In genomic region chr2:201233192-201234166, GRCh38 we compare ENCODE assay signal across 1 cellular context.
A peak's percentile ranks its signal among the peaks of the same experiment; 100 is the strongest.
TF ChIP-seq lines count a peak whose summit lies in the region.

No MANE protein-coding gene starts in this region.

TF ChIP-seq in K562, 482 proteins besides CTCF, POLR2A, EP300 and RAD21 (continued from another document and continues in another):
- TF ChIP-seq, protein P1, sequence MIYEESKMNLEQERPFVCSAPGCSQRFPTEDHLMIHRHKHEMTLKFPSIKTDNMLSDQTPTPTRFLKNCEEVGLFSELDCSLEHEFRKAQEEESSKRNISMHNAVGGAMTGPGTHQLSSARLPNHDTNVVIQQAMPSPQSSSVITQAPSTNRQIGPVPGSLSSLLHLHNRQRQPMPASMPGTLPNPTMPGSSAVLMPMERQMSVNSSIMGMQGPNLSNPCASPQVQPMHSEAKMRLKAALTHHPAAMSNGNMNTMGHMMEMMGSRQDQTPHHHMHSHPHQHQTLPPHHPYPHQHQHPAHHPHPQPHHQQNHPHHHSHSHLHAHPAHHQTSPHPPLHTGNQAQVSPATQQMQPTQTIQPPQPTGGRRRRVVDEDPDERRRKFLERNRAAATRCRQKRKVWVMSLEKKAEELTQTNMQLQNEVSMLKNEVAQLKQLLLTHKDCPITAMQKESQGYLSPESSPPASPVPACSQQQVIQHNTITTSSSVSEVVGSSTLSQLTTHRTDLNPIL (CRISPR knock-in tag; IDR thresholded peaks at IDR 0.05), result no peak
- peak; percentile 62 for TF ChIP-seq ZBTB40 (IDR thresholded peaks at IDR 0.05)
- TF ChIP-seq ZBTB40 (CRISPR knock-in tag; IDR thresholded peaks at IDR 0.05), result no peak
- peak; percentile 78 for TF ChIP-seq TBP (optimal IDR thresholded peaks at IDR 0.05; ENCODE audit: low read depth, low read length)
- TF ChIP-seq, protein P2, sequence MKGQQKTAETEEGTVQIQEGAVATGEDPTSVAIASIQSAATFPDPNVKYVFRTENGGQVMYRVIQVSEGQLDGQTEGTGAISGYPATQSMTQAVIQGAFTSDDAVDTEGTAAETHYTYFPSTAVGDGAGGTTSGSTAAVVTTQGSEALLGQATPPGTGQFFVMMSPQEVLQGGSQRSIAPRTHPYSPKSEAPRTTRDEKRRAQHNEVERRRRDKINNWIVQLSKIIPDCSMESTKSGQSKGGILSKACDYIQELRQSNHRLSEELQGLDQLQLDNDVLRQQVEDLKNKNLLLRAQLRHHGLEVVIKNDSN (CRISPR knock-in tag; IDR thresholded peaks at IDR 0.05), result peak; percentile 83
- TF ChIP-seq, protein P3, sequence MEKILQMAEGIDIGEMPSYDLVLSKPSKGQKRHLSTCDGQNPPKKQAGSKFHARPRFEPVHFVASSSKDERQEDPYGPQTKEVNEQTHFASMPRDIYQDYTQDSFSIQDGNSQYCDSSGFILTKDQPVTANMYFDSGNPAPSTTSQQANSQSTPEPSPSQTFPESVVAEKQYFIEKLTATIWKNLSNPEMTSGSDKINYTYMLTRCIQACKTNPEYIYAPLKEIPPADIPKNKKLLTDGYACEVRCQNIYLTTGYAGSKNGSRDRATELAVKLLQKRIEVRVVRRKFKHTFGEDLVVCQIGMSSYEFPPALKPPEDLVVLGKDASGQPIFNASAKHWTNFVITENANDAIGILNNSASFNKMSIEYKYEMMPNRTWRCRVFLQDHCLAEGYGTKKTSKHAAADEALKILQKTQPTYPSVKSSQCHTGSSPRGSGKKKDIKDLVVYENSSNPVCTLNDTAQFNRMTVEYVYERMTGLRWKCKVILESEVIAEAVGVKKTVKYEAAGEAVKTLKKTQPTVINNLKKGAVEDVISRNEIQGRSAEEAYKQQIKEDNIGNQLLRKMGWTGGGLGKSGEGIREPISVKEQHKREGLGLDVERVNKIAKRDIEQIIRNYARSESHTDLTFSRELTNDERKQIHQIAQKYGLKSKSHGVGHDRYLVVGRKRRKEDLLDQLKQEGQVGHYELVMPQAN (IDR thresholded peaks at IDR 0.05; ENCODE audit: borderline replicate concordance), result peak; percentile 92
- peak; percentile 60; the same call in 1 of the 2 replicates for TF ChIP-seq PHF8 (IDR thresholded peaks at IDR 0.05; ENCODE audit: borderline replicate concordance, low read length)
- TF ChIP-seq GABPB1 (CRISPR knock-in tag; IDR thresholded peaks at IDR 0.05), result peak; percentile 77
- TF ChIP-seq, protein P4, sequence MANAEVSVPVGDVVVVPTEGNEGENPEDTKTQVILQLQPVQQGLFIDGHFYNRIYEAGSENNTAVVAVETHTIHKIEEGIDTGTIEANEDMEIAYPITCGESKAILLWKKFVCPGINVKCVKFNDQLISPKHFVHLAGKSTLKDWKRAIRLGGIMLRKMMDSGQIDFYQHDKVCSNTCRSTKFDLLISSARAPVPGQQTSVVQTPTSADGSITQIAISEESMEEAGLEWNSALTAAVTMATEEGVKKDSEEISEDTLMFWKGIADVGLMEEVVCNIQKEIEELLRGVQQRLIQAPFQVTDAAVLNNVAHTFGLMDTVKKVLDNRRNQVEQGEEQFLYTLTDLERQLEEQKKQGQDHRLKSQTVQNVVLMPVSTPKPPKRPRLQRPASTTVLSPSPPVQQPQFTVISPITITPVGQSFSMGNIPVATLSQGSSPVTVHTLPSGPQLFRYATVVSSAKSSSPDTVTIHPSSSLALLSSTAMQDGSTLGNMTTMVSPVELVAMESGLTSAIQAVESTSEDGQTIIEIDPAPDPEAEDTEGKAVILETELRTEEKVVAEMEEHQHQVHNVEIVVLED (CRISPR knock-in tag; IDR thresholded peaks at IDR 0.05), result no peak
- no peak for TF ChIP-seq ZNF586 (CRISPR knock-in tag; conservative IDR thresholded peaks at IDR 0.05)
- no peak for TF ChIP-seq SMARCE1 (IDR thresholded peaks at IDR 0.05)
- TF ChIP-seq MGA (IDR thresholded peaks at IDR 0.05), result no peak
- TF ChIP-seq CBX3 (IDR thresholded peaks at IDR 0.05; ENCODE audit: borderline replicate concordance in 1 of 2, low read length in 2 of 2), result peak in 1 of 2 experiments; percentile 57; a peak in 1 of 3 replicates
- TF ChIP-seq POLR2B (IDR thresholded peaks at IDR 0.05; ENCODE audit: low read depth, partially characterized antibody), result peak; percentile 54
- no peak for TF ChIP-seq ZNF274 (IDR thresholded peaks at IDR 0.05; ENCODE audit: borderline replicate concordance, low read depth, low read length)
- TF ChIP-seq TOE1 (IDR thresholded peaks at IDR 0.05; ENCODE audit: borderline replicate concordance), result 0 out of 2 replicates have a peak, but pooled peaks have one; percentile 42
- TF ChIP-seq TOE1 (CRISPR knock-in tag; IDR thresholded peaks at IDR 0.05; ENCODE audit: borderline replicate concordance, low read depth), result no peak
- TF ChIP-seq TAF1 (IDR thresholded peaks at IDR 0.05; ENCODE audit: control insufficient read depth, extremely low read depth, insufficient read depth, low read length, severe bottlenecking), result peak; percentile 62
- TF ChIP-seq HES1 (IDR thresholded peaks at IDR 0.05; ENCODE audit: low read depth), result no peak
- no peak for TF ChIP-seq SPI1 (IDR thresholded peaks at IDR 0.05; ENCODE audit: borderline replicate concordance, low read depth, low read length)
- TF ChIP-seq ZNF431 (CRISPR knock-in tag; IDR thresholded peaks at IDR 0.05), result no peak
